8 cellular contexts compared by ENCODE assay signal in genomic region chr16:80369559-80369958, GRCh38.
DNase-seq lines count a peak whose midpoint lies in the region; ATAC-seq, FAIRE-seq and TF ChIP-seq lines count a peak whose summit lies in the region.

No MANE protein-coding gene starts in this region.

- TF ChIP-seq EP300 in GM12878 (IDR thresholded peaks at IDR 0.05; ENCODE audit: borderline replicate concordance in 1 of 2, control insufficient read depth in 1 of 2, low read depth in 2 of 2, low read length in 2 of 2) (no peak), suprapubic skin (IDR thresholded peaks at IDR 0.05) (no peak)

- peak; percentile 68 for DNase-seq in AG08396 (ENCODE audit: low spot score)
- DNase-seq in HT-29 (ENCODE audit: low spot score): peak; percentile 44
- no peak for DNase-seq in GM12878 (ENCODE audit: low read depth, low spot score)
- peak; percentile 36 for DNase-seq in iPS DF 4.7 (ENCODE audit: extremely low read depth, low spot score)
- DNase-seq in suprapubic skin (ENCODE audit: low spot score in 2 of 2): no peak
- no peak for DNase-seq in GF-D8 (lab: John Stamatoyannopoulos, UW)
- DNase-seq in mesenteric fat pad (ENCODE audit: low spot score): no peak
- no peak for DNase-seq in activated naive CD4-positive, alpha-beta T cell treated with anti-CD3 and anti-CD28 coated beads, Interleukin-2, amount 50 U/mL, for 16 hours

- no TSS peak for BruUV-seq in GM12878 (replicated peaks; lab: Mats Ljungman, UMichigan)

- H3K27me3 ChIP-seq in GM12878 (replicated peaks in 1 of 2; ENCODE audit: control insufficient read depth in 2 of 2, insufficient read depth in 2 of 2, low read length in 1 of 2): no peaks in the 10 kb centered on the region
- H3K27me3 ChIP-seq in suprapubic skin: no peaks in the 10 kb centered on the region

- WGBS in GM12878 (ENCODE audit: insufficient coverage, insufficient replicate concordance, low lambda C conversion rate, missing lambda C conversion rate): 29% methylated on average over 5 of the region's 6 CpGs
- WGBS in suprapubic skin: 30% methylated on average over 5 of the region's 6 CpGs

- no peak; the same call in 2 of the 3 replicates for ATAC-seq in GM12878

- H3K36me3 ChIP-seq in GM12878 (ENCODE audit: control insufficient read depth in 2 of 2, insufficient read depth in 2 of 2, low read length in 1 of 2) (no peaks in the 10 kb centered on the region), suprapubic skin (no peaks in the 10 kb centered on the region)

- TF ChIP-seq POLR2A in GM12878 (IDR thresholded peaks at IDR 0.05; ENCODE audit: low read depth, low read length) (no peak), suprapubic skin (IDR thresholded peaks at IDR 0.05) (no peak)

- TF ChIP-seq CTCF in GM12878 (IDR thresholded peaks at IDR 0.05 in 2 of 3, conservative IDR thresholded peaks at IDR 0.05 in 1 of 3; ENCODE audit: control insufficient read depth in 2 of 3, extremely low read depth in 1 of 3, insufficient read depth in 1 of 3, low read depth in 3 of 3, low read length in 3 of 3) (peak; percentile 10 to 59 (median 18); a peak in 4 of 6 replicates), suprapubic skin (IDR thresholded peaks at IDR 0.05) (peak; percentile 9 to 51)

- in situ Hi-C loops in GM12878 (cut with MboI): no loop called here

- H3K4me3 ChIP-seq in GM12878 (no peak overlapping the region), suprapubic skin (no peak overlapping the region)

- FAIRE-seq in GM12878 (lab: Jason Lieb, UNC): no peak

- no peaks in the 10 kb centered on the region for H3K9me3 ChIP-seq in GM12878 (replicated peaks; ENCODE audit: control insufficient read depth, insufficient read depth, low read length)
- no peaks in the 10 kb centered on the region for H3K9me3 ChIP-seq in suprapubic skin

- no peaks in the 10 kb centered on the region for H3K79me2 ChIP-seq in GM12878 (ENCODE audit: control insufficient read depth, insufficient read depth, low read length)

- no peaks in the 10 kb centered on the region for H4K20me1 ChIP-seq in GM12878 (ENCODE audit: control insufficient read depth, insufficient read depth)

- CTCF ChIA-PET in GM12878 (lab: Yijun Ruan, JAX): interaction anchor here (0.6 to 1.5 kb wide), 3 partner anchors 15 to 1408 kb away, joined by 3 read pairs; no protein-coding TSS in a partner anchor

- SMC1A ChIA-PET in GM12878 (lab: Charles Lee; ENCODE audit: uncharacterized antibody, unreplicated experiment): interaction anchor here (1.6 kb wide), 1 partner anchor 371 kb away, joined by 3 read pairs; no protein-coding TSS in a partner anchor

- H3K9ac ChIP-seq in GM12878 (ENCODE audit: control insufficient read depth, insufficient read depth, low read length): no peak overlapping the region

- H2AFZ ChIP-seq in GM12878 (ENCODE audit: control insufficient read depth, low read depth, low read length): no peak overlapping the region

- H3K4me2 ChIP-seq in GM12878 (ENCODE audit: control insufficient read depth, insufficient read depth): no peak overlapping the region

- intact Hi-C loops in GM12878 (cut with micrococcal nuclease; ENCODE audit: unreplicated experiment): no loop called here

- no peak overlapping the region for H3K27ac ChIP-seq in GM12878 (ENCODE audit: control insufficient read depth, insufficient read depth)
- H3K27ac ChIP-seq in suprapubic skin: no peak overlapping the region

- POLR2A ChIA-PET in GM12878 (lab: Charles Lee): no interaction called here

- TF ChIP-seq RAD21 in GM12878 (IDR thresholded peaks at IDR 0.05; ENCODE audit: insufficient read depth, low read depth, low read length): peak; percentile 45

- H3K4me1 ChIP-seq in GM12878 (ENCODE audit: control insufficient read depth, insufficient read depth, low read length) (no peaks in the 10 kb centered on the region), suprapubic skin (no peaks in the 10 kb centered on the region)

- RAD21 ChIA-PET in GM12878 (lab: Charles Lee; ENCODE audit: unreplicated experiment): no interaction called here

TF ChIP-seq in GM12878, 131 proteins besides CTCF, POLR2A, EP300 and RAD21:
- no peak for TF ChIP-seq TAF1 (IDR thresholded peaks at IDR 0.05; ENCODE audit: borderline replicate concordance, low read depth, low read length)
- TF ChIP-seq SMC3 (IDR thresholded peaks at IDR 0.05; ENCODE audit: borderline replicate concordance, low read length): peak; percentile 41; the same call in 1 of the 2 replicates

Comparison
In these comparisons a context has a peak if more than half of its experiments do, and no peak if none do; other contexts are left out.
1. DNase-seq: peak in AG08396 (single experiment), HT-29 (single experiment) and iPS DF 4.7 (single experiment); none in GM12878 (single experiment), suprapubic skin (0 of 2), GF-D8 (single experiment), mesenteric fat pad (single experiment) and activated naive CD4-positive, alpha-beta T cell treated with anti-CD3 and anti-CD28 coated beads, Interleukin-2, amount 50 U/mL, for 16 hours (single experiment).